Comparison of ENCODE assay signal across 8 cellular contexts in genomic region chr10:68208424-68209042, GRCh38. TPM values are rescaled to one million over a fixed set of nuclear protein-coding genes. Genes with fewer than 3 reads are reported as not detected.
DNase-seq lines count a peak whose midpoint lies in the region; ATAC-seq and TF ChIP-seq lines count a peak whose summit lies in the region.

No MANE protein-coding gene starts in this region.

- H4K12ac ChIP-seq in trophoblast cell (ENCODE audit: low read depth, low read length): no peak overlapping the region

- TF ChIP-seq CTCF in GM06990 (IDR thresholded peaks at IDR 0.05; ENCODE audit: insufficient read depth, low read length, poor library complexity, severe bottlenecking): peak; percentile 52
- peak; percentile 90 for TF ChIP-seq CTCF in RWPE2 (IDR thresholded peaks at IDR 0.05; ENCODE audit: poor library complexity, severe bottlenecking)
- peak; percentile 77 for TF ChIP-seq CTCF in epithelial cell of esophagus (IDR thresholded peaks at IDR 0.05; ENCODE audit: insufficient read depth, low read depth, low read length, missing control alignments)

- no peak overlapping the region for H3K4me3 Mint-ChIP-seq in activated T-helper 1 cell treated with anti-CD3 and anti-CD28 coated beads, Interleukin-12 subunit alpha, Interleukin-12 subunit beta, Interleukin-2, Interleukin-4 antibody, amounts not matched to agents 30 ng/mL and 10 ng/mL and 1 ng/mL, durations not matched to agents 14 hours and 24 hours and 36 hours

- peak; percentile 89 for DNase-seq in ACHN
- DNase-seq in GM06990 (ENCODE audit: extremely low read depth, insufficient read length): no peak
- peak; percentile 71 for DNase-seq in Karpas-422
- peak; percentile 65 for DNase-seq in RWPE2 (ENCODE audit: low spot score)
- DNase-seq in epithelial cell of esophagus (ENCODE audit: low read depth): peak; percentile 76
- DNase-seq in trophoblast cell: peak; percentile 44 to 68
- no peak for DNase-seq in activated T-helper 1 cell treated with anti-CD3 and anti-CD28 coated beads, Interleukin-12 subunit alpha, Interleukin-12 subunit beta, Interleukin-2, Interleukin-4 antibody, amounts not matched to agents 30 ng/mL and 10 ng/mL and 1 ng/mL, durations not matched to agents 14 hours and 24 hours and 36 hours (ENCODE audit: low spot score)

- H3K27me3 Mint-ChIP-seq in activated T-helper 1 cell treated with anti-CD3 and anti-CD28 coated beads, Interleukin-12 subunit alpha, Interleukin-12 subunit beta, Interleukin-2, Interleukin-4 antibody, amounts not matched to agents 30 ng/mL and 10 ng/mL and 1 ng/mL, durations not matched to agents 14 hours and 24 hours and 36 hours (ENCODE audit: insufficient read depth): peaks cover 18% of the 10 kb centered on the region

- intact Hi-C loops in activated T-helper 1 cell treated with anti-CD3 and anti-CD28 coated beads, Interleukin-12 subunit alpha, Interleukin-12 subunit beta, Interleukin-2, Interleukin-4 antibody, amounts not matched to agents 30 ng/mL and 10 ng/mL and 1 ng/mL, durations not matched to agents 14 hours and 24 hours and 36 hours (cut with micrococcal nuclease): loop anchor here (1.0 kb wide), 1 partner anchor 420 kb away; no protein-coding TSS in a partner anchor

- H3K79me1 ChIP-seq in trophoblast cell (ENCODE audit: low read length): no peaks in the 10 kb centered on the region

- H3K4me3 ChIP-seq in GM06990 (replicated peaks; ENCODE audit: low read depth, low read length): no peak overlapping the region
- H3K4me3 ChIP-seq in Karpas-422 (ENCODE audit: low read length): no peak overlapping the region
- H3K4me3 ChIP-seq in RWPE2 (ENCODE audit: severe bottlenecking): no peak overlapping the region
- H3K4me3 ChIP-seq in epithelial cell of esophagus (ENCODE audit: low read length): no peak overlapping the region
- no peak overlapping the region for H3K4me3 ChIP-seq in trophoblast cell (ENCODE audit: low read depth, low read length)

- H3K18ac ChIP-seq in trophoblast cell (ENCODE audit: low read length): no peak overlapping the region

- H3K36me3 ChIP-seq in GM06990 (ENCODE audit: control insufficient read depth, insufficient read depth, low read length) (no peaks in the 10 kb centered on the region), Karpas-422 (ENCODE audit: insufficient read depth, low read length) (no peaks in the 10 kb centered on the region), RWPE2 (ENCODE audit: low read depth) (no peaks in the 10 kb centered on the region), trophoblast cell (ENCODE audit: control insufficient read depth in 1 of 2, insufficient read depth in 2 of 2, low read length in 2 of 2) (no peaks in the 10 kb centered on the region)

- H3K14ac ChIP-seq in trophoblast cell (ENCODE audit: low read length): no peak overlapping the region

- no peak overlapping the region for H4K8ac ChIP-seq in trophoblast cell (ENCODE audit: low read depth, low read length)

- ATAC-seq in RWPE2 (ENCODE audit: low read depth) (peak; percentile 95), GM21723 (IDR thresholded peaks at IDR 0.05; ENCODE audit: unreplicated experiment) (no peak)

- H2AK5ac ChIP-seq in trophoblast cell (ENCODE audit: low read length): no peak overlapping the region

- no peaks in the 10 kb centered on the region for H3K9me3 ChIP-seq in Karpas-422 (ENCODE audit: low read length)
- H3K9me3 ChIP-seq in RWPE2 (ENCODE audit: severe bottlenecking): no peaks in the 10 kb centered on the region
- no peaks in the 10 kb centered on the region for H3K9me3 ChIP-seq in trophoblast cell (ENCODE audit: insufficient read depth, low read depth, low read length)

- H3K23ac ChIP-seq in trophoblast cell (ENCODE audit: low read length): no peak overlapping the region

- no peak overlapping the region for H3K4me2 ChIP-seq in Karpas-422 (ENCODE audit: low read depth, low read length, poor library complexity, severe bottlenecking)
- H3K4me2 ChIP-seq in trophoblast cell (ENCODE audit: low read length): no peak overlapping the region

- no peak overlapping the region for H3K27ac Mint-ChIP-seq in activated T-helper 1 cell treated with anti-CD3 and anti-CD28 coated beads, Interleukin-12 subunit alpha, Interleukin-12 subunit beta, Interleukin-2, Interleukin-4 antibody, amounts not matched to agents 30 ng/mL and 10 ng/mL and 1 ng/mL, durations not matched to agents 14 hours and 24 hours and 36 hours

- H3K9ac ChIP-seq in Karpas-422 (ENCODE audit: low read length) (no peak overlapping the region), trophoblast cell (ENCODE audit: low read length) (no peak overlapping the region)

- H4K20me1 ChIP-seq in Karpas-422 (ENCODE audit: insufficient read depth, low read depth, low read length): no peaks in the 10 kb centered on the region

- no peak overlapping the region for H2BK5ac ChIP-seq in trophoblast cell (ENCODE audit: low read depth, low read length, poor library complexity)

- H3K27me3 ChIP-seq in GM06990 (replicated peaks; ENCODE audit: control insufficient read depth, insufficient read depth, low read length): no peaks in the 10 kb centered on the region
- no peaks in the 10 kb centered on the region for H3K27me3 ChIP-seq in Karpas-422 (ENCODE audit: low read length)
- no peaks in the 10 kb centered on the region for H3K27me3 ChIP-seq in RWPE2 (ENCODE audit: insufficient read depth, poor library complexity, severe bottlenecking)
- no peaks in the 10 kb centered on the region for H3K27me3 ChIP-seq in trophoblast cell (ENCODE audit: insufficient read depth, low read length)

- no CpG with 5 or more reads among the region's 10 CpGs for WGBS in trophoblast cell (ENCODE audit: extremely low coverage, insufficient coverage, insufficient read length)

- H2BK120ac ChIP-seq in trophoblast cell (ENCODE audit: insufficient read depth, low read length, poor library complexity): no peak overlapping the region

- H3K79me2 ChIP-seq in Karpas-422 (ENCODE audit: low read length) (no peaks in the 10 kb centered on the region), trophoblast cell (ENCODE audit: control insufficient read depth, insufficient read depth, low read length, poor library complexity) (no peaks in the 10 kb centered on the region)

- no peaks in the 10 kb centered on the region for H3K9me3 Mint-ChIP-seq in activated T-helper 1 cell treated with anti-CD3 and anti-CD28 coated beads, Interleukin-12 subunit alpha, Interleukin-12 subunit beta, Interleukin-2, Interleukin-4 antibody, amounts not matched to agents 30 ng/mL and 10 ng/mL and 1 ng/mL, durations not matched to agents 14 hours and 24 hours and 36 hours

- no peaks in the 10 kb centered on the region for H3K36me3 Mint-ChIP-seq in activated T-helper 1 cell treated with anti-CD3 and anti-CD28 coated beads, Interleukin-12 subunit alpha, Interleukin-12 subunit beta, Interleukin-2, Interleukin-4 antibody, amounts not matched to agents 30 ng/mL and 10 ng/mL and 1 ng/mL, durations not matched to agents 14 hours and 24 hours and 36 hours (ENCODE audit: low read depth)

- no peak overlapping the region for H3K4ac ChIP-seq in trophoblast cell (ENCODE audit: low read depth, low read length)

- H2AFZ ChIP-seq in Karpas-422 (ENCODE audit: low read length) (no peak overlapping the region), trophoblast cell (ENCODE audit: insufficient read depth, low read length, poor library complexity) (no peak overlapping the region)

- H3K27ac ChIP-seq in Karpas-422 (ENCODE audit: low read length) (no peak overlapping the region), RWPE2 (ENCODE audit: poor library complexity, severe bottlenecking) (no peak overlapping the region), trophoblast cell (ENCODE audit: low read depth, low read length) (no peak overlapping the region)

- H4K91ac ChIP-seq in trophoblast cell (ENCODE audit: low read depth, low read length): no peak overlapping the region

- no peaks in the 10 kb centered on the region for H3K4me1 Mint-ChIP-seq in activated T-helper 1 cell treated with anti-CD3 and anti-CD28 coated beads, Interleukin-12 subunit alpha, Interleukin-12 subunit beta, Interleukin-2, Interleukin-4 antibody, amounts not matched to agents 30 ng/mL and 10 ng/mL and 1 ng/mL, durations not matched to agents 14 hours and 24 hours and 36 hours (ENCODE audit: low read depth)

- in situ Hi-C loops in ACHN (cut with HindIII; ENCODE audit: low pct_ligation_motif_present, low pct_unique_long_range_greater_than_20kb, low sequenced_read_pairs): no loop called here

- no peak overlapping the region for H2BK12ac ChIP-seq in trophoblast cell (ENCODE audit: low read length)

- H3K9me2 ChIP-seq in Karpas-422 (replicated peaks; ENCODE audit: insufficient read depth, low read length): no peaks in the 10 kb centered on the region

- H3K4me1 ChIP-seq in Karpas-422 (ENCODE audit: low read length) (0 out of 2 replicates have a peak, but pooled peaks cover 2% of the 10 kb centered on the region), RWPE2 (ENCODE audit: insufficient read depth, poor library complexity, severe bottlenecking) (no peaks in the 10 kb centered on the region), trophoblast cell (ENCODE audit: control insufficient read depth in 1 of 2, insufficient read depth in 2 of 2, low read length in 2 of 2) (no peaks in the 10 kb centered on the region)

RNA-seq across cellular contexts. Expression of gene ATOH7, which starts 23.4 kb away (rescaled TPM):
- total RNA-seq in Karpas-422 (2014; rRNA removed; shearing (Covaris generic); ENCODE audit: low replicate concordance): not detected in 2 replicates
- polyA plus RNA-seq in trophoblast cell (2013): 0.05 and 0.07 TPM in 2 replicates
- not detected in 2 replicates for total RNA-seq in activated T-helper 1 cell treated with anti-CD3 and anti-CD28 coated beads, Interleukin-12 subunit alpha, Interleukin-12 subunit beta, Interleukin-2, Interleukin-4 antibody, amounts not matched to agents 30 ng/mL and 10 ng/mL and 1 ng/mL, durations not matched to agents 14 hours and 24 hours and 36 hours

Comparison
In these comparisons a context has a peak if more than half of its experiments do, and no peak if none do; other contexts are left out.
1. DNase-seq: peak in ACHN (single experiment), Karpas-422 (single experiment), RWPE2 (single experiment), epithelial cell of esophagus (single experiment) and trophoblast cell (2 of 2); none in GM06990 (single experiment) and activated T-helper 1 cell treated with anti-CD3 and anti-CD28 coated beads, Interleukin-12 subunit alpha, Interleukin-12 subunit beta, Interleukin-2, Interleukin-4 antibody, amounts not matched to agents 30 ng/mL and 10 ng/mL and 1 ng/mL, durations not matched to agents 14 hours and 24 hours and 36 hours (single experiment).
2. Peak in every context shown above with its lines, with median percentiles within 50 percentile points of each other: CTCF ChIP-seq.